8 cellular contexts compared by ENCODE assay signal in genomic region chr16:81403601-81404391, GRCh38. TPM values are rescaled to one million over a fixed set of nuclear protein-coding genes. Genes with fewer than 3 reads are reported as not detected.
DNase-seq lines count a peak whose midpoint lies in the region; ATAC-seq and TF ChIP-seq lines count a peak whose summit lies in the region.

No MANE protein-coding gene starts in this region.

- H4K20me1 ChIP-seq in Karpas-422 (ENCODE audit: insufficient read depth, low read depth, low read length) = no peaks in the 10 kb centered on the region

- intact Hi-C loops in activated T-helper 2 cell treated with anti-CD3 and anti-CD28 coated beads, Interferon-gamma antibody, Interleukin-2, Interleukin-4, amounts not matched to agents 10 μg/mL and 5 μg/mL and 100 μg/mL, durations not matched to agents 14 hours and 24 hours and 36 hours (cut with micrococcal nuclease) = loop anchor here (1.0 to 10.0 kb wide), 4 partner anchors 36 to 320 kb away; no protein-coding TSS in a partner anchor

- H3K4me1 Mint-ChIP-seq in activated T-helper 2 cell treated with anti-CD3 and anti-CD28 coated beads, Interferon-gamma antibody, Interleukin-2, Interleukin-4, amounts not matched to agents 10 μg/mL and 5 μg/mL and 100 μg/mL, durations not matched to agents 14 hours and 24 hours and 36 hours (ENCODE audit: low read depth) = peaks cover 2% of the 10 kb centered on the region
- peaks cover 5% of the 10 kb centered on the region for H3K4me1 Mint-ChIP-seq in stimulated activated naive CD8-positive, alpha-beta T cell treated with anti-CD3 and anti-CD28 coated beads, Interleukin-15, amount 100 ng/mL, for 72 hours

- CTCF ChIA-PET in RWPE1 (lab: Yijun Ruan, JAX) = interaction anchor here (0.7 to 1.6 kb wide), 7 partner anchors 29 to 1745 kb away, joined by 3 to 8 read pairs (median 4); no protein-coding TSS in a partner anchor

- H3K79me2 ChIP-seq in Karpas-422 (ENCODE audit: low read length) = no peaks in the 10 kb centered on the region

- H3K27ac Mint-ChIP-seq in activated T-helper 2 cell treated with anti-CD3 and anti-CD28 coated beads, Interferon-gamma antibody, Interleukin-2, Interleukin-4, amounts not matched to agents 10 μg/mL and 5 μg/mL and 100 μg/mL, durations not matched to agents 14 hours and 24 hours and 36 hours = no peak overlapping the region
- no peak overlapping the region for H3K27ac Mint-ChIP-seq in stimulated activated naive CD8-positive, alpha-beta T cell treated with anti-CD3 and anti-CD28 coated beads, Interleukin-15, amount 100 ng/mL, for 72 hours

- H3K9me3 ChIP-seq in Karpas-422 (ENCODE audit: low read length) (no peaks in the 10 kb centered on the region), neuron (ENCODE audit: low read length) (no peaks in the 10 kb centered on the region)

- H2AFZ ChIP-seq in Karpas-422 (ENCODE audit: low read length) (no peak overlapping the region), neuron (ENCODE audit: low read depth, low read length) (peak overlapping the region; percentile 41)

- no peaks in the 10 kb centered on the region for H3K36me3 ChIP-seq in Karpas-422 (ENCODE audit: insufficient read depth, low read length)
- no peaks in the 10 kb centered on the region for H3K36me3 ChIP-seq in neuron (ENCODE audit: insufficient read depth, low read length)

- H3K4me3 ChIP-seq in Karpas-422 (ENCODE audit: low read length) = no peak overlapping the region
- H3K4me3 ChIP-seq in foreskin fibroblast (ENCODE audit: low read depth in 1 of 2, low read length in 2 of 2) = peak overlapping the region; percentile 22 to 46
- peak overlapping the region; percentile 34 for H3K4me3 ChIP-seq in neuron (ENCODE audit: low read length)

- H3K9me2 ChIP-seq in Karpas-422 (replicated peaks; ENCODE audit: insufficient read depth, low read length) = no peaks in the 10 kb centered on the region

- H3K9ac ChIP-seq in Karpas-422 (ENCODE audit: low read length) = no peak overlapping the region

- DNase-seq in COLO668 (lab: John Stamatoyannopoulos, UW; ENCODE audit: unreplicated experiment) (peak; percentile 86), Karpas-422 (peak; percentile 92), RWPE1 (ENCODE audit: low spot score) (peak; percentile 78), foreskin fibroblast (peak; percentile 58 to 89)
- peak; percentile 71 for DNase-seq in activated T-helper 2 cell treated with anti-CD3 and anti-CD28 coated beads, Interferon-gamma antibody, Interleukin-2, Interleukin-4, amounts not matched to agents 10 μg/mL and 5 μg/mL and 100 μg/mL, durations not matched to agents 14 hours and 24 hours and 36 hours (ENCODE audit: low spot score)
- DNase-seq in stimulated activated naive CD8-positive, alpha-beta T cell treated with anti-CD3 and anti-CD28 coated beads, Interleukin-15, amount 100 ng/mL, for 72 hours = peak; percentile 80 to 81

- POLR2A ChIA-PET in RWPE1 (lab: Yijun Ruan, JAX; ENCODE audit: low non-redundant PET) = no interaction called here

- no peaks in the 10 kb centered on the region for H3K36me3 Mint-ChIP-seq in activated T-helper 2 cell treated with anti-CD3 and anti-CD28 coated beads, Interferon-gamma antibody, Interleukin-2, Interleukin-4, amounts not matched to agents 10 μg/mL and 5 μg/mL and 100 μg/mL, durations not matched to agents 14 hours and 24 hours and 36 hours (ENCODE audit: low read depth)

- H3K27me3 ChIP-seq in Karpas-422 (ENCODE audit: low read length) (no peaks in the 10 kb centered on the region), neuron (ENCODE audit: insufficient read depth, low read length) (no peaks in the 10 kb centered on the region)

- peaks cover 8% of the 10 kb centered on the region for H3K27me3 Mint-ChIP-seq in activated T-helper 2 cell treated with anti-CD3 and anti-CD28 coated beads, Interferon-gamma antibody, Interleukin-2, Interleukin-4, amounts not matched to agents 10 μg/mL and 5 μg/mL and 100 μg/mL, durations not matched to agents 14 hours and 24 hours and 36 hours (ENCODE audit: low read depth)
- H3K27me3 Mint-ChIP-seq in stimulated activated naive CD8-positive, alpha-beta T cell treated with anti-CD3 and anti-CD28 coated beads, Interleukin-15, amount 100 ng/mL, for 72 hours = peaks cover 2% of the 10 kb centered on the region

- H3K4me3 Mint-ChIP-seq in activated T-helper 2 cell treated with anti-CD3 and anti-CD28 coated beads, Interferon-gamma antibody, Interleukin-2, Interleukin-4, amounts not matched to agents 10 μg/mL and 5 μg/mL and 100 μg/mL, durations not matched to agents 14 hours and 24 hours and 36 hours (ENCODE audit: low read depth) = no peak overlapping the region
- H3K4me3 Mint-ChIP-seq in stimulated activated naive CD8-positive, alpha-beta T cell treated with anti-CD3 and anti-CD28 coated beads, Interleukin-15, amount 100 ng/mL, for 72 hours = peak overlapping the region; percentile 26 to 63

- H3K4me2 ChIP-seq in Karpas-422 (ENCODE audit: low read depth, low read length, poor library complexity, severe bottlenecking) = peak overlapping the region; percentile 13

- ATAC-seq in GM21528 (IDR thresholded peaks at IDR 0.05; ENCODE audit: low FRiP score, unreplicated experiment) = peak; percentile 80
- ATAC-seq in stimulated activated naive CD8-positive, alpha-beta T cell treated with anti-CD3 and anti-CD28 coated beads, Interleukin-15, amount 100 ng/mL, for 72 hours = peak; percentile 94

- no peaks in the 10 kb centered on the region for H3K9me3 Mint-ChIP-seq in activated T-helper 2 cell treated with anti-CD3 and anti-CD28 coated beads, Interferon-gamma antibody, Interleukin-2, Interleukin-4, amounts not matched to agents 10 μg/mL and 5 μg/mL and 100 μg/mL, durations not matched to agents 14 hours and 24 hours and 36 hours
- peaks cover 0 to 13% of the 10 kb centered on the region in 2 donors for H3K9me3 Mint-ChIP-seq in stimulated activated naive CD8-positive, alpha-beta T cell treated with anti-CD3 and anti-CD28 coated beads, Interleukin-15, amount 100 ng/mL, for 72 hours

- no peaks in the 10 kb centered on the region for H3K4me1 ChIP-seq in Karpas-422 (ENCODE audit: low read length)
- H3K4me1 ChIP-seq in neuron (ENCODE audit: insufficient read depth, low read length) = peaks cover 6% of the 10 kb centered on the region

- TF ChIP-seq CTCF in RWPE1 (conservative IDR thresholded peaks at IDR 0.05; ENCODE audit: low read depth) = peak; percentile 92
- peak; percentile 92 for TF ChIP-seq CTCF in foreskin fibroblast (IDR thresholded peaks at IDR 0.05; ENCODE audit: low read depth, low read length)

- H3K27ac ChIP-seq in Karpas-422 (ENCODE audit: low read length) = no peak overlapping the region
- peak overlapping the region; percentile 44 for H3K27ac ChIP-seq in RWPE1

RNA-seq across cellular contexts. Expression of gene CMIP, which starts 40.8 kb away (rescaled TPM):
- total RNA-seq in Karpas-422 (2014; rRNA removed; shearing (Covaris generic); ENCODE audit: low replicate concordance) = 5.0 and 12.7 TPM in 2 replicates
- 68.0 and 76.9 TPM in 2 replicates for total RNA-seq in activated T-helper 2 cell treated with anti-CD3 and anti-CD28 coated beads, Interferon-gamma antibody, Interleukin-2, Interleukin-4, amounts not matched to agents 10 μg/mL and 5 μg/mL and 100 μg/mL, durations not matched to agents 14 hours and 24 hours and 36 hours
